Comparison of ENCODE assay signal across 18 cellular contexts in genomic region chr6:40799296-40800020, GRCh38.
"Had no signal": no experiment of that assay in that cellular context is flagged by ENCODE, and none has a peak within 500 bp of the region (broad histone marks: within the 10 kb centered on the region; RNA-seq: fewer than 3 reads in every experiment).

No MANE protein-coding gene starts in this region.

- H3K9me3 ChIP-seq: spleen, stomach, suprapubic skin, transverse colon had no signal

- H3K36me3 ChIP-seq: spleen, stomach, suprapubic skin, transverse colon had no signal

- DNase-seq: activated CD4-positive, alpha-beta memory T cell treated with anti-CD3 and anti-CD28 coated beads, Interleukin-2, amount 10 ng/mL, durations not matched to agents 7 days and 5 days; activated CD4-positive, alpha-beta T cell treated with anti-CD3 and anti-CD28 coated beads, Interleukin-2, amount 10 ng/mL, durations not matched to agents 24 days and 14 days; activated effector memory CD4-positive, alpha-beta T cell treated with Interleukin-2 at 50 U/mL for 16 hours; activated naive CD4-positive, alpha-beta T cell treated with anti-CD3 and anti-CD28 coated beads for 36 hours; activated naive CD8-positive, alpha-beta T cell treated with anti-CD3 and anti-CD28 coated beads, Interleukin-2, amount 10 ng/mL, durations not matched to agents 7 days and 5 days; activated T-cell treated with anti-CD3 and anti-CD28 coated beads, Interleukin-2, amount 50 U/mL, for 72 hours; amniotic stem cell; left colon; occipital lobe; posterior cingulate gyrus; spleen; stimulated activated CD4-positive, alpha-beta T cell treated with anti-CD3 and anti-CD28 coated beads, Interleukin-4, amount 100 ng/mL, for 24 hours; stomach; transverse colon had no signal

- H3K9me3 Mint-ChIP-seq: activated CD4-positive, alpha-beta memory T cell treated with anti-CD3 and anti-CD28 coated beads, Interleukin-2, amount 10 ng/mL, durations not matched to agents 7 days and 5 days; activated CD4-positive, alpha-beta T cell treated with anti-CD3 and anti-CD28 coated beads, Interleukin-2, amount 10 ng/mL, durations not matched to agents 24 days and 14 days; activated naive CD4-positive, alpha-beta T cell treated with anti-CD3 and anti-CD28 coated beads for 36 hours; activated naive CD8-positive, alpha-beta T cell treated with anti-CD3 and anti-CD28 coated beads, Interleukin-2, amount 10 ng/mL, durations not matched to agents 7 days and 5 days; activated T-cell treated with anti-CD3 and anti-CD28 coated beads, Interleukin-2, amount 50 U/mL, for 72 hours; memory B cell; neural crest cell had no signal

- H3K4me1 ChIP-seq: suprapubic skin had no signal

- ATAC-seq: activated CD4-positive, CD25-positive, alpha-beta regulatory T cell treated with anti-CD3 and anti-CD28 coated beads, Interleukin-2, amount 50 U/mL, for 24 hours; activated T-cell treated with anti-CD3 and anti-CD28 coated beads, Interleukin-2, amount 50 U/mL, for 72 hours; left colon had no signal

- H3K27me3 ChIP-seq: spleen, stomach, suprapubic skin, transverse colon had no signal

- H3K4me3 Mint-ChIP-seq: activated CD4-positive, alpha-beta memory T cell treated with anti-CD3 and anti-CD28 coated beads, Interleukin-2, amount 10 ng/mL, durations not matched to agents 7 days and 5 days; activated CD4-positive, alpha-beta T cell treated with anti-CD3 and anti-CD28 coated beads, Interleukin-2, amount 10 ng/mL, durations not matched to agents 24 days and 14 days; activated naive CD4-positive, alpha-beta T cell treated with anti-CD3 and anti-CD28 coated beads for 36 hours; activated naive CD8-positive, alpha-beta T cell treated with anti-CD3 and anti-CD28 coated beads, Interleukin-2, amount 10 ng/mL, durations not matched to agents 7 days and 5 days; activated T-cell treated with anti-CD3 and anti-CD28 coated beads, Interleukin-2, amount 50 U/mL, for 72 hours; memory B cell; neural crest cell had no signal

- H3K27ac Mint-ChIP-seq: activated CD4-positive, alpha-beta memory T cell treated with anti-CD3 and anti-CD28 coated beads, Interleukin-2, amount 10 ng/mL, durations not matched to agents 7 days and 5 days; activated CD4-positive, alpha-beta T cell treated with anti-CD3 and anti-CD28 coated beads, Interleukin-2, amount 10 ng/mL, durations not matched to agents 24 days and 14 days; activated naive CD4-positive, alpha-beta T cell treated with anti-CD3 and anti-CD28 coated beads for 36 hours; activated naive CD8-positive, alpha-beta T cell treated with anti-CD3 and anti-CD28 coated beads, Interleukin-2, amount 10 ng/mL, durations not matched to agents 7 days and 5 days; activated T-cell treated with anti-CD3 and anti-CD28 coated beads, Interleukin-2, amount 50 U/mL, for 72 hours; memory B cell had no signal

- H3K27ac ChIP-seq: spleen, stomach, suprapubic skin had no signal

- H3K4me1 Mint-ChIP-seq: activated CD4-positive, alpha-beta memory T cell treated with anti-CD3 and anti-CD28 coated beads, Interleukin-2, amount 10 ng/mL, durations not matched to agents 7 days and 5 days; neural crest cell had no signal

- H3K36me3 Mint-ChIP-seq: activated naive CD8-positive, alpha-beta T cell treated with anti-CD3 and anti-CD28 coated beads, Interleukin-2, amount 10 ng/mL, durations not matched to agents 7 days and 5 days; memory B cell had no signal

- H3K27me3 Mint-ChIP-seq: activated CD4-positive, alpha-beta memory T cell treated with anti-CD3 and anti-CD28 coated beads, Interleukin-2, amount 10 ng/mL, durations not matched to agents 7 days and 5 days had no signal

- H3K4me3 ChIP-seq: spleen, stomach, suprapubic skin, transverse colon had no signal
